ENCODE assay signal across 9 cellular contexts in the genomic region with DNA sequence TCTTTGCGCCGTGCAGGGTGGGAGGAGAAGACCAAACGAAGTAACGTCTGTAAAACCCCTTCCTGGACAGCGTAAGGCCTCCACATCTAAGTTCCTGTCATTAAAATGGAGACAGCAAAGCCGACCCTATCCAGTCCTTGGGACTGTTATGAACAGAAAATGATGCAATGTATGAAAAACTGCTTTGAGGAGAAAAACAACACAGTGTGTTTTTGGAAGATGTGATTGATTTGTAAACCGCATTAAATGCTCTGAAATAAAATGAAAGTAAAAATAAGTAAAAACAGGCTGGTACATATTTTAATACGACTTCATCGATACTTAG. TPM values are rescaled to one million over a fixed set of nuclear protein-coding genes. Genes with fewer than 3 reads are reported as not detected.
DNase-seq lines count a peak whose midpoint lies in the region; ATAC-seq, FAIRE-seq and TF ChIP-seq lines count a peak whose summit lies in the region.
"Had no signal": no experiment of that assay in that cellular context is flagged by ENCODE, and none has a peak within 500 bp of the region (broad histone marks: within the 10 kb centered on the region; RNA-seq: fewer than 3 reads in every experiment).

No MANE protein-coding gene starts in this region.

- H2AFZ ChIP-seq in keratinocyte (ENCODE audit: control insufficient read depth, low read length) = peak overlapping the region; percentile 92

- POLR2A ChIA-PET in activated CD4-positive, alpha-beta memory T cell treated with anti-CD3 and anti-CD28 coated beads for 36 hours (lab: Charles Lee) = interaction anchor here (2.7 kb wide), 1 partner anchor 18 kb away, joined by 15 read pairs; a partner anchor contains a TSS

- FAIRE-seq in keratinocyte (lab: Jason Lieb, UNC) = peak; percentile 34
- FAIRE-seq: islet of Langerhans had no signal

- H3K9me3 ChIP-seq in keratinocyte (ENCODE audit: control insufficient read depth, low read depth, low read length) (no peaks in the 10 kb centered on the region), thyroid gland (no peaks in the 10 kb centered on the region)

- peaks cover 20% of the 10 kb centered on the region for H3K36me3 Mint-ChIP-seq in activated T-cell treated with anti-CD3 and anti-CD28 coated beads, Interleukin-2, amount 50 U/mL, for 4 hours (ENCODE audit: insufficient read depth)
- H3K36me3 Mint-ChIP-seq in activated CD4-positive, alpha-beta memory T cell treated with anti-CD3 and anti-CD28 coated beads for 36 hours = peaks cover 6% of the 10 kb centered on the region

- peak overlapping the region; percentile 89 for H3K4me3 Mint-ChIP-seq in activated T-cell treated with anti-CD3 and anti-CD28 coated beads, Interleukin-2, amount 50 U/mL, for 4 hours
- peak overlapping the region; percentile 80 for H3K4me3 Mint-ChIP-seq in activated CD4-positive, alpha-beta memory T cell treated with anti-CD3 and anti-CD28 coated beads for 36 hours

- peak in 1 of 2 donors; percentile 25 for ATAC-seq in activated T-cell treated with anti-CD3 and anti-CD28 coated beads, Interleukin-2, amount 50 U/mL, for 4 hours
- no peak for ATAC-seq in HG02588 (IDR thresholded peaks at IDR 0.05; ENCODE audit: unreplicated experiment)

- TF ChIP-seq CTCF in keratinocyte (optimal IDR thresholded peaks at IDR 0.05 in 1 of 3, IDR thresholded peaks at IDR 0.05 in 1 of 3, conservative IDR thresholded peaks at IDR 0.05 in 1 of 3; ENCODE audit: extremely low read depth in 1 of 3, insufficient read depth in 2 of 3, low read length in 3 of 3) = no peak
- TF ChIP-seq CTCF in thyroid gland (IDR thresholded peaks at IDR 0.05) = no peak

- H3K27ac ChIP-seq in keratinocyte (ENCODE audit: control insufficient read depth, insufficient read depth, low read length) (peak overlapping the region; percentile 74), thyroid gland (peak overlapping the region in 2 of 3 donors; percentile 73 to 77)

- peak overlapping the region; percentile 86 to 95 (median 91) for H3K4me3 ChIP-seq in keratinocyte (ENCODE audit: control insufficient read depth in 2 of 3, extremely low read depth in 1 of 3, insufficient read depth in 2 of 3, low read depth in 1 of 3, low read length in 3 of 3)
- H3K4me3 ChIP-seq in thyroid gland (replicated peaks in 1 of 3) = peak overlapping the region in 2 of 3 donors; percentile 81 to 93

- peak overlapping the region; percentile 93 for H3K4me2 ChIP-seq in keratinocyte (ENCODE audit: control insufficient read depth, extremely low read depth, insufficient read depth, low read depth, low read length)

- H3K9me1 ChIP-seq in keratinocyte (ENCODE audit: control insufficient read depth, extremely low read depth, insufficient read depth, low read length) = peaks cover 3% of the 10 kb centered on the region

- peaks cover 34% of the 10 kb centered on the region for H3K79me2 ChIP-seq in keratinocyte (ENCODE audit: control insufficient read depth, insufficient read depth, low read length)

- peaks cover 33% of the 10 kb centered on the region for H3K4me1 Mint-ChIP-seq in activated T-cell treated with anti-CD3 and anti-CD28 coated beads, Interleukin-2, amount 50 U/mL, for 4 hours (ENCODE audit: low read depth)
- H3K4me1 Mint-ChIP-seq in activated CD4-positive, alpha-beta memory T cell treated with anti-CD3 and anti-CD28 coated beads for 36 hours (ENCODE audit: low read depth) = peaks cover 42% of the 10 kb centered on the region

- no peaks in the 10 kb centered on the region for H3K27me3 ChIP-seq in keratinocyte (ENCODE audit: control insufficient read depth, extremely low read depth, insufficient read depth, low read length)
- no peaks in the 10 kb centered on the region for H3K27me3 ChIP-seq in thyroid gland

- intact Hi-C loops in activated CD4-positive, alpha-beta memory T cell treated with anti-CD3 and anti-CD28 coated beads for 36 hours (cut with micrococcal nuclease) = loop anchor here (1.0 to 5.0 kb wide), 5 partner anchors 18 to 661 kb away; a partner anchor contains a TSS
- intact Hi-C loops in thyroid gland (cut with DNase I) = no loop called here

- peaks cover 8% of the 10 kb centered on the region for H3K27me3 Mint-ChIP-seq in activated T-cell treated with anti-CD3 and anti-CD28 coated beads, Interleukin-2, amount 50 U/mL, for 4 hours (ENCODE audit: low read depth)
- H3K27me3 Mint-ChIP-seq in activated CD4-positive, alpha-beta memory T cell treated with anti-CD3 and anti-CD28 coated beads for 36 hours = peaks cover 2% of the 10 kb centered on the region

- peak overlapping the region; percentile 51 for H3K27ac Mint-ChIP-seq in activated CD4-positive, alpha-beta memory T cell treated with anti-CD3 and anti-CD28 coated beads for 36 hours

- H4K20me1 ChIP-seq in keratinocyte (ENCODE audit: control insufficient read depth, extremely low read depth, insufficient read depth, low read length) = peaks cover 7% of the 10 kb centered on the region

- H3K9me3 Mint-ChIP-seq in activated T-cell treated with anti-CD3 and anti-CD28 coated beads, Interleukin-2, amount 50 U/mL, for 4 hours = no peaks in the 10 kb centered on the region
- H3K9me3 Mint-ChIP-seq in activated CD4-positive, alpha-beta memory T cell treated with anti-CD3 and anti-CD28 coated beads for 36 hours = no peaks in the 10 kb centered on the region

- CTCF ChIA-PET in activated CD4-positive, alpha-beta memory T cell treated with anti-CD3 and anti-CD28 coated beads for 36 hours (lab: Charles Lee) = interaction anchor here (2.6 to 2.8 kb wide), 2 partner anchors 176 to 208 kb away, joined by 13 to 17 read pairs; no protein-coding TSS in a partner anchor

- 50 to 64% methylated on average over 9 of the region's 9 CpGs for WGBS in thyroid gland, 2 donors

- dilution Hi-C loops in keratinocyte (cut with MboI; ENCODE audit: extremely low pct_ligation_motif_present, low sequenced_read_pairs) = no loop called here

- H3K9ac ChIP-seq in keratinocyte (ENCODE audit: control insufficient read depth, extremely low read depth, insufficient read depth, low read length) = peak overlapping the region; percentile 82

- no peak for DNase-seq in activated T-cell treated with anti-CD3 and anti-CD28 coated beads, Interleukin-2, amount 50 U/mL, for 4 hours
- no peak for DNase-seq in activated T-cell treated with anti-CD3 and anti-CD28 coated beads for 4 hours
- DNase-seq in activated CD4-positive, alpha-beta memory T cell treated with anti-CD3 and anti-CD28 coated beads for 36 hours = no peak
- no peak for DNase-seq in keratinocyte (ENCODE audit: low read depth, low spot score)
- no peak for DNase-seq in thyroid gland
- DNase-seq in stimulated activated CD4-positive, alpha-beta T cell treated with anti-CD3 and anti-CD28 coated beads, Interleukin-2, amount 100 ng/mL, for 24 hours = no peak
- no peak for DNase-seq in COLO668 (lab: John Stamatoyannopoulos, UW; ENCODE audit: unreplicated experiment)

- H3K36me3 ChIP-seq in keratinocyte (ENCODE audit: control insufficient read depth in 2 of 2, extremely low read depth in 1 of 2, insufficient read depth in 2 of 2, low read length in 2 of 2) = peaks cover 4 to 12% of the 10 kb centered on the region in 2 experiments
- H3K36me3 ChIP-seq in thyroid gland = no peaks in the 10 kb centered on the region

- no peak for TF ChIP-seq POLR2A in thyroid gland (IDR thresholded peaks at IDR 0.05)

- peaks cover 14% of the 10 kb centered on the region for H3K4me1 ChIP-seq in keratinocyte (ENCODE audit: control insufficient read depth, extremely low read depth, insufficient read depth, low read length)
- peaks cover 14 to 17% of the 10 kb centered on the region in 2 donors for H3K4me1 ChIP-seq in thyroid gland

RNA-seq across cellular contexts. Expression of a gene that starts 0.8 kb away (rescaled TPM):
- 10 to 100 TPM; 46.2 to 54.5 (median 53.7) TPM for total RNA-seq in activated T-cell treated with anti-CD3 and anti-CD28 coated beads, Interleukin-2, amount 50 U/mL, for 4 hours
- total RNA-seq in activated CD4-positive, alpha-beta memory T cell treated with anti-CD3 and anti-CD28 coated beads for 36 hours = 10 to 100 TPM; 21.5 to 23.4 TPM
- 7.3 to 11.3 TPM (median 9.0 TPM) in 3 replicates for polyA plus RNA-seq in keratinocyte
- polyA plus RNA-seq in keratinocyte (2011; ENCODE audit: low read depth) = 4.9 TPM
- 5.5 and 6.0 TPM in 2 replicates for polyA plus RNA-seq in keratinocyte (2011; cell fraction: cytosol; rRNA removed)
- 26.3 and 27.4 TPM in 2 replicates for polyA plus RNA-seq in keratinocyte (2011; cell fraction: nucleus; rRNA removed)
- 7.1 and 15.0 TPM in 2 replicates for polyA plus RNA-seq in keratinocyte (2012; ENCODE audit: low replicate concordance)
- polyA minus RNA-seq in keratinocyte = 20.4 to 31.0 TPM (median 28.1 TPM) in 3 replicates
- 15.7 TPM for polyA minus RNA-seq in keratinocyte (2011; cell fraction: cytosol; rRNA and poly(A)+ RNA removed)
- 53.4 and 72.7 TPM in 2 replicates for polyA minus RNA-seq in keratinocyte (2011; cell fraction: nucleus; rRNA and poly(A)+ RNA removed)
- 10 to 100 TPM; 13.6 to 23.9 (median 15.8) TPM for total RNA-seq in thyroid gland

RNA-seq across cellular contexts. Expression of a gene that starts 18.9 kb away (rescaled TPM):
- total RNA-seq in activated T-cell treated with anti-CD3 and anti-CD28 coated beads, Interleukin-2, amount 50 U/mL, for 4 hours = 10 to 100 TPM; 12.8 to 15.3 (median 14.7) TPM
- 1 to 10 TPM; 9.3 to 9.6 TPM for total RNA-seq in activated CD4-positive, alpha-beta memory T cell treated with anti-CD3 and anti-CD28 coated beads for 36 hours
- 6.1 to 15.3 TPM (median 10.8 TPM) in 3 replicates for polyA plus RNA-seq in keratinocyte
- polyA plus RNA-seq in keratinocyte (2011; ENCODE audit: low read depth) = 7.1 TPM
- 7.3 and 14.3 TPM in 2 replicates for polyA plus RNA-seq in keratinocyte (2011; cell fraction: cytosol; rRNA removed)
- 6.8 TPM in 2 replicates for polyA plus RNA-seq in keratinocyte (2011; cell fraction: nucleus; rRNA removed)
- 12.5 and 13.1 TPM in 2 replicates for polyA plus RNA-seq in keratinocyte (2012; ENCODE audit: low replicate concordance)
- 6.5 to 13.9 TPM (median 10.0 TPM) in 3 replicates for polyA minus RNA-seq in keratinocyte
- polyA minus RNA-seq in keratinocyte (2011; cell fraction: cytosol; rRNA and poly(A)+ RNA removed) = 8.1 TPM
- polyA minus RNA-seq in keratinocyte (2011; cell fraction: nucleus; rRNA and poly(A)+ RNA removed) = 4.5 and 5.2 TPM in 2 replicates
- 10 to 100 TPM; 25.4 to 44.6 (median 35.2) TPM for total RNA-seq in thyroid gland
